ENCODE assay signal across 18 cellular contexts in the genomic region with DNA sequence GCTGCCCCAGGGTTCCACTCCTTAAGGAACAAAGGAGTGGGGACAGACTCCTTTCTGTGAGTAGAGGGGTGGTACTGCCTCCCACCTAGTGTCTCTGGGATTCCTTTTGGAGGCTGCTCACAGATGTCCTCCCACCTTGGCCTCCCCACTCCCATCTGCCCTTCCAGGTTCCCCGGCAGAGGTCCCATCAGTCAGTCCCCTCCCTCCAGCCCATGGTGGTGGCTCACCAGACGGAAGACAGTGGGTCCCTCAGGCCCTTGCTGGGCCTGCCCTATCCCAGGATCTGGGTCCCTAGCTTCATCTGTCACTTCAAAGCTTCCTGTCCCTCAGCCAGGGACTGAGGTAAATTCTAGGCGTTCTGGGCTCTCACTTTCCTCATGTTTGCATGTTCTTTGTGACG. TPM values are rescaled to one million over a fixed set of nuclear protein-coding genes. Genes with fewer than 3 reads are reported as not detected.
A peak's percentile ranks its signal among the peaks of the same experiment; 100 is the strongest.
DNase-seq lines count a peak whose midpoint lies in the region; ATAC-seq and TF ChIP-seq lines count a peak whose summit lies in the region.
"Had no signal": no experiment of that assay in that cellular context is flagged by ENCODE, and none has a peak within 500 bp of the region (broad histone marks: within the 10 kb centered on the region; RNA-seq: fewer than 3 reads in every experiment).

No MANE protein-coding gene starts in this region.

- H3K36me3 ChIP-seq in breast epithelium (no peaks in the 10 kb centered on the region), neutrophil (no peaks in the 10 kb centered on the region)

- CTCF ChIA-PET in MCF 10A (lab: Yijun Ruan, JAX) = no interaction called here

- peak overlapping the region; percentile 48 to 69 for H3K27ac ChIP-seq in breast epithelium
- peak overlapping the region; percentile 96 for H3K27ac ChIP-seq in neutrophil
- H3K27ac ChIP-seq: KMS-11, PC-9 had no signal

- H3K36me3 Mint-ChIP-seq in MCF 10A (ENCODE audit: insufficient read depth, unreplicated experiment) (no peaks in the 10 kb centered on the region), endothelial cell (ENCODE audit: low read depth, unreplicated experiment) (no peaks in the 10 kb centered on the region)
- H3K36me3 Mint-ChIP-seq: CD8-positive, alpha-beta memory T cell had no signal

- TF ChIP-seq CTCF in breast epithelium (IDR thresholded peaks at IDR 0.05) (no peak), MCF 10A (IDR thresholded peaks at IDR 0.05; ENCODE audit: unreplicated experiment) (no peak), neutrophil (IDR thresholded peaks at IDR 0.05) (no peak), endothelial cell (IDR thresholded peaks at IDR 0.05; ENCODE audit: unreplicated experiment) (no peak)

- H3K4me3 Mint-ChIP-seq in MCF 10A (ENCODE audit: unreplicated experiment) = no peak overlapping the region
- no peak overlapping the region for H3K4me3 Mint-ChIP-seq in endothelial cell (ENCODE audit: unreplicated experiment)

- no peak for TF ChIP-seq POLR2A in breast epithelium (IDR thresholded peaks at IDR 0.05)

- H3K9me3 Mint-ChIP-seq in MCF 10A (ENCODE audit: unreplicated experiment) (no peaks in the 10 kb centered on the region), endothelial cell (ENCODE audit: unreplicated experiment) (no peaks in the 10 kb centered on the region)
- H3K9me3 Mint-ChIP-seq: CD8-positive, alpha-beta memory T cell had no signal

- H3K9me3 ChIP-seq in breast epithelium (no peaks in the 10 kb centered on the region), neutrophil (no peaks in the 10 kb centered on the region)
- H3K9me3 ChIP-seq: A549 had no signal

- H3K4me1 Mint-ChIP-seq in MCF 10A (ENCODE audit: insufficient read depth, unreplicated experiment) = no peaks in the 10 kb centered on the region
- peaks cover 12% of the 10 kb centered on the region for H3K4me1 Mint-ChIP-seq in endothelial cell (ENCODE audit: unreplicated experiment)

- H3K27me3 ChIP-seq in breast epithelium = no peaks in the 10 kb centered on the region
- H3K27me3 ChIP-seq in neutrophil = no peaks in the 10 kb centered on the region

- H3K4me3 ChIP-seq in breast epithelium (no peak overlapping the region), neutrophil (ENCODE audit: low read depth in 1 of 2, low read length in 1 of 2) (peak overlapping the region; percentile 64 to 76)
- H3K4me3 ChIP-seq: A549, PC-9 had no signal

- H3K27me3 Mint-ChIP-seq in MCF 10A (ENCODE audit: insufficient read depth, unreplicated experiment) (peaks cover 28% of the 10 kb centered on the region), endothelial cell (ENCODE audit: unreplicated experiment) (peaks cover 12% of the 10 kb centered on the region)
- H3K27me3 Mint-ChIP-seq: CD8-positive, alpha-beta memory T cell had no signal

- DNase-seq in breast epithelium (ENCODE audit: low spot score in 2 of 2) = peak in 1 of 2 donors; percentile 35
- DNase-seq in MCF 10A (ENCODE audit: unreplicated experiment) = no peak
- peak; percentile 6 for DNase-seq in iPS-NIHi7 (ENCODE audit: extremely low spot score)
- no peak for DNase-seq in activated CD4-positive, CD25-positive, alpha-beta regulatory T cell treated with anti-CD3 and anti-CD28 coated beads, Interleukin-2, amount 50 U/mL, for 72 hours
- DNase-seq in RKO (ENCODE audit: low spot score) = no peak
- DNase-seq in endothelial cell (ENCODE audit: low spot score) = no peak
- DNase-seq: CD8-positive, alpha-beta memory T cell; MM.1S; NCI-H1105; NCI-H187; NCI-H446; NCI-H748 treated with DMSO at 0.1 percent for 48 hours; PC-9 had no signal

- POLR2A ChIA-PET in MCF 10A (lab: Yijun Ruan, JAX) = no interaction called here

- ATAC-seq in HG02840 (IDR thresholded peaks at IDR 0.05; ENCODE audit: low FRiP score, unreplicated experiment) = no peak
- ATAC-seq: A549, Right ventricle myocardium inferior had no signal

- H3K27ac Mint-ChIP-seq in MCF 10A (ENCODE audit: low read depth, unreplicated experiment) = no peak overlapping the region
- H3K27ac Mint-ChIP-seq in endothelial cell (ENCODE audit: unreplicated experiment) = no peak overlapping the region

- no TSS peak for BruUV-seq in MCF 10A (replicated peaks; lab: Mats Ljungman, UMichigan)

- intact Hi-C loops in breast epithelium (cut with DNase I; ENCODE audit: low total_unique reads) = no loop called here
- intact Hi-C loops in MCF 10A (cut with micrococcal nuclease) = no loop called here

- H3K4me1 ChIP-seq in breast epithelium (no peaks in the 10 kb centered on the region), neutrophil (ENCODE audit: control insufficient read depth in 1 of 2, insufficient read depth in 1 of 2, low read depth in 1 of 2, low read length in 1 of 2) (peaks cover 79% of the 10 kb centered on the region in 2 experiments)

RNA-seq across cellular contexts. Expression of gene NEK6, which starts 35.6 kb away (rescaled TPM):
- total RNA-seq in breast epithelium (10 to 100 TPM; 17.8 to 31.5 (median 22.2) TPM), MCF 10A (2022) (25.1 and 27.5 TPM in 2 replicates), endothelial cell (ENCODE audit: unreplicated experiment) (43.9 TPM)

Comparison
In these comparisons a context has a peak if more than half of its experiments do, and no peak if none do; other contexts are left out.
1. H3K4me3 ChIP-seq: peak in neutrophil (2 of 2); none in breast epithelium (0 of 3).